ENCODE assay signal across 22 cellular contexts in genomic region chr1:228988655-228989054, GRCh38.
DNase-seq lines count a peak whose midpoint lies in the region; ATAC-seq, FAIRE-seq and TF ChIP-seq lines count a peak whose summit lies in the region.
"Had no signal": no experiment of that assay in that cellular context is flagged by ENCODE, and none has a peak within 500 bp of the region (broad histone marks: within the 10 kb centered on the region; RNA-seq: fewer than 3 reads in every experiment).

No MANE protein-coding gene starts in this region.

- peaks cover 9% of the 10 kb centered on the region for H3K4me1 ChIP-seq in mesenchymal stem cell (ENCODE audit: control insufficient read depth, insufficient read depth, low read depth, low read length)
- peaks cover 26% of the 10 kb centered on the region for H3K4me1 ChIP-seq in upper lobe of right lung
- H3K4me1 ChIP-seq: A549 had no signal

- H2BK5ac ChIP-seq in mesenchymal stem cell (ENCODE audit: low read depth, low read length, poor library complexity, severe bottlenecking): no peak overlapping the region

- no peak for FAIRE-seq in GM12892 (lab: Jason Lieb, UNC)
- FAIRE-seq: A549, bronchial epithelial cell, K562 had no signal

- H3K27me3 ChIP-seq in mesenchymal stem cell (ENCODE audit: control insufficient read depth in 1 of 2, insufficient read depth in 1 of 2, low read length in 2 of 2): peaks cover 0 to 9% of the 10 kb centered on the region in 2 experiments
- H3K27me3 ChIP-seq in upper lobe of right lung: no peaks in the 10 kb centered on the region
- H3K27me3 ChIP-seq: gastrocnemius medialis, tibial nerve had no signal

- no peak overlapping the region for H2BK15ac ChIP-seq in mesenchymal stem cell (ENCODE audit: low read depth, poor library complexity, severe bottlenecking)

- no peak overlapping the region for H3K14ac ChIP-seq in mesenchymal stem cell (ENCODE audit: low read length in 2 of 2)

- no peak overlapping the region for H4K8ac ChIP-seq in mesenchymal stem cell (ENCODE audit: low read length)

- H4K91ac ChIP-seq in mesenchymal stem cell (ENCODE audit: low read length): peak overlapping the region; percentile 19

- no peak overlapping the region for H2BK12ac ChIP-seq in mesenchymal stem cell (ENCODE audit: low read length in 2 of 2)

- H3K27ac ChIP-seq in mesenchymal stem cell (ENCODE audit: low read length, poor library complexity, severe bottlenecking) (no peak overlapping the region), upper lobe of right lung (no peak overlapping the region)
- H3K27ac ChIP-seq: A549 had no signal

- no peak overlapping the region for H3K4me3 ChIP-seq in mesenchymal stem cell (ENCODE audit: insufficient read depth in 1 of 2, low read depth in 1 of 2, low read length in 2 of 2)
- no peak overlapping the region for H3K4me3 ChIP-seq in upper lobe of right lung
- H3K4me3 ChIP-seq: A549, gastrocnemius medialis, K562, tibial nerve had no signal

- WGBS in mesenchymal stem cell: 62% methylated on average over 5 of the region's 6 CpGs

- intact Hi-C loops in upper lobe of right lung (cut with DNase I): no loop called here

- no peak for TF ChIP-seq POLR2A in GM12892 (IDR thresholded peaks at IDR 0.05; ENCODE audit: low read depth, low read length)

- no peak overlapping the region for H2BK120ac ChIP-seq in mesenchymal stem cell (ENCODE audit: low read depth, low read length)

- H3K23ac ChIP-seq in mesenchymal stem cell (ENCODE audit: low read length in 2 of 2): no peak overlapping the region

- H3K9me3 ChIP-seq in mesenchymal stem cell (ENCODE audit: control insufficient read depth, low read length) (no peaks in the 10 kb centered on the region), upper lobe of right lung (no peaks in the 10 kb centered on the region)
- H3K9me3 ChIP-seq: A549, gastrocnemius medialis, tibial nerve had no signal

- no peak overlapping the region for H3K4me2 ChIP-seq in mesenchymal stem cell (ENCODE audit: low read length, poor library complexity, severe bottlenecking)
- H3K4me2 ChIP-seq: A549 had no signal

- H3K4ac ChIP-seq in mesenchymal stem cell (ENCODE audit: low read depth in 1 of 2, low read length in 2 of 2): no peak overlapping the region

- peak overlapping the region in 1 of 2 experiments; percentile 3 for H3K18ac ChIP-seq in mesenchymal stem cell (ENCODE audit: low read depth in 1 of 2, low read length in 2 of 2)

- peak; percentile 26 for DNase-seq in NCI-H82 (lab: John Stamatoyannopoulos, UW)
- DNase-seq in NCI-H82 treated with DMSO at 0.1 percent for 48 hours (lab: John Stamatoyannopoulos, UW; ENCODE audit: unreplicated experiment): no peak
- peak; percentile 24 for DNase-seq in amniotic epithelial cell (ENCODE audit: low read depth)
- peak; percentile 33 for DNase-seq in mesenchymal stem cell
- no peak for DNase-seq in upper lobe of right lung
- DNase-seq in NCI-H345 treated with DMSO at 0.1 percent for 48 hours (lab: John Stamatoyannopoulos, UW; ENCODE audit: unreplicated experiment): no peak
- no peak for DNase-seq in GM12892 (ENCODE audit: insufficient read length)
- DNase-seq: activated CD4-positive, alpha-beta T cell treated with anti-CD3 and anti-CD28 coated beads for 48 hours; activated naive CD8-positive, alpha-beta T cell treated with anti-CD3 and anti-CD28 coated beads, Interleukin-2, amount 50 U/mL, for 24 hours; CD4-positive, CD25-positive, alpha-beta regulatory T cell; MV-4-11; NCI-H2081 treated with DMSO at 0.1 percent for 48 hours; NCI-H526 treated with DMSO at 0.1 percent for 48 hours; SHP77 treated with DMSO at 0.1 percent for 48 hours; stimulated activated naive B cell treated with anti-CD40 and anti-IgM and Interleukin-4, amounts not matched to agents 10 μg/mL and 1 μg/mL and 100 μg/mL, for 72 hours had no signal

- no peaks in the 10 kb centered on the region for H3K79me1 ChIP-seq in mesenchymal stem cell (replicated peaks; ENCODE audit: low read length, poor library complexity, severe bottlenecking)

- H2AK5ac ChIP-seq in mesenchymal stem cell (ENCODE audit: low read length, severe bottlenecking): no peak overlapping the region

- no peak for TF ChIP-seq CTCF in upper lobe of right lung (IDR thresholded peaks at IDR 0.05)

- no peak overlapping the region for H3K9ac ChIP-seq in mesenchymal stem cell (ENCODE audit: low read length)

- no peak overlapping the region for H2AFZ ChIP-seq in mesenchymal stem cell (ENCODE audit: low read depth, low read length)

- ATAC-seq in upper lobe of right lung (peak; percentile 59), HG03354 (IDR thresholded peaks at IDR 0.05; ENCODE audit: poor library complexity, severe bottlenecking, unreplicated experiment) (no peak)
- ATAC-seq: A549; activated naive CD8-positive, alpha-beta T cell treated with anti-CD3 and anti-CD28 coated beads, Interleukin-2, amount 50 U/mL, for 24 hours; gastrocnemius medialis; K562; stimulated activated naive B cell treated with anti-CD40 and anti-IgM and Interleukin-4, amounts not matched to agents 10 μg/mL and 1 μg/mL and 100 μg/mL, for 72 hours; T-cell had no signal

- H3K36me3 ChIP-seq in mesenchymal stem cell (ENCODE audit: control insufficient read depth in 1 of 2, insufficient read depth in 2 of 2, low read depth in 1 of 2, low read length in 2 of 2): no peaks in the 10 kb centered on the region
- H3K36me3 ChIP-seq in upper lobe of right lung: no peaks in the 10 kb centered on the region
- H3K36me3 ChIP-seq: gastrocnemius medialis, tibial nerve had no signal

Comparison
In these comparisons a context has a peak if more than half of its experiments do, and no peak if none do; other contexts are left out.
1. DNase-seq: peak in NCI-H82 (single experiment), amniotic epithelial cell (single experiment) and mesenchymal stem cell (single experiment); none in NCI-H82 treated with DMSO at 0.1 percent for 48 hours (single experiment), upper lobe of right lung (single experiment), NCI-H345 treated with DMSO at 0.1 percent for 48 hours (single experiment) and GM12892 (single experiment).